Comparison of ENCODE assay signal across 10 cellular contexts in genomic region chr3:192812736-192813383, GRCh38.
DNase-seq lines count a peak whose midpoint lies in the region; ATAC-seq and TF ChIP-seq lines count a peak whose summit lies in the region.
"Had no signal": no experiment of that assay in that cellular context is flagged by ENCODE, and none has a peak within 500 bp of the region (broad histone marks: within the 10 kb centered on the region; RNA-seq: fewer than 3 reads in every experiment).

No MANE protein-coding gene starts in this region.

- H3K4me3 ChIP-seq in Loucy (ENCODE audit: low read length, poor library complexity, severe bottlenecking) (no peak overlapping the region), gastrocnemius medialis (no peak overlapping the region)

- H3K79me2 ChIP-seq in Loucy (ENCODE audit: insufficient read depth, low read length) = no peaks in the 10 kb centered on the region

- TF ChIP-seq CTCF in Loucy (conservative IDR thresholded peaks at IDR 0.05; ENCODE audit: low read length) = peak; percentile 62
- peak; percentile 31 to 62 (median 54) for TF ChIP-seq CTCF in gastrocnemius medialis (IDR thresholded peaks at IDR 0.05 in 4 of 5, conservative IDR thresholded peaks at IDR 0.05 in 1 of 5)

- DNase-seq in EH (ENCODE audit: low read depth) = peak; percentile 70
- peak; percentile 82 for DNase-seq in SK-MEL-5 (ENCODE audit: low read depth, low spot score)
- DNase-seq in globus pallidus (ENCODE audit: low spot score) = peak; percentile 71
- no peak for DNase-seq in gastrocnemius medialis
- no peak for DNase-seq in effector memory CD8-positive, alpha-beta T cell
- DNase-seq in KG1 (lab: John Stamatoyannopoulos, UW) = no peak
- DNase-seq in 8988T = no peak
- DNase-seq: naive B cell had no signal

- TF ChIP-seq POLR2A in gastrocnemius medialis (IDR thresholded peaks at IDR 0.05) = no peak

- H3K27ac ChIP-seq in gastrocnemius medialis = no peak overlapping the region

- ATAC-seq in gastrocnemius medialis = peak in 1 of 2 donors; percentile 70
- no peak for ATAC-seq in effector memory CD8-positive, alpha-beta T cell (replicated peaks)
- ATAC-seq: T-cell had no signal

- H3K9ac ChIP-seq in Loucy (ENCODE audit: low read depth, low read length, poor library complexity, severe bottlenecking) = no peak overlapping the region

- no peak overlapping the region for H3K4me3 Mint-ChIP-seq in effector memory CD8-positive, alpha-beta T cell
- H3K4me3 Mint-ChIP-seq: naive B cell, T-cell had no signal

- no peaks in the 10 kb centered on the region for H3K27me3 Mint-ChIP-seq in effector memory CD8-positive, alpha-beta T cell
- H3K27me3 Mint-ChIP-seq: T-cell had no signal

- intact Hi-C loops in gastrocnemius medialis (cut with DNase I; ENCODE audit: low total_unique reads) = no loop called here

- no peaks in the 10 kb centered on the region for H3F3A ChIP-seq in Loucy (ENCODE audit: low read depth)

- H3K36me3 ChIP-seq in Loucy (ENCODE audit: insufficient read depth, low read length) (no peaks in the 10 kb centered on the region), gastrocnemius medialis (no peaks in the 10 kb centered on the region)

- H3K4me1 ChIP-seq in Loucy (ENCODE audit: insufficient read depth, low read length, poor library complexity, severe bottlenecking) (no peaks in the 10 kb centered on the region), gastrocnemius medialis (peaks cover 0 to 2% of the 10 kb centered on the region in 2 donors)

- no peaks in the 10 kb centered on the region for H3K9me2 ChIP-seq in Loucy (replicated peaks; ENCODE audit: low read depth, low read length)

- no peak overlapping the region for H3K4me2 ChIP-seq in Loucy (ENCODE audit: low read depth, low read length, poor library complexity, severe bottlenecking)

- H3K27me3 ChIP-seq in Loucy (ENCODE audit: insufficient read depth, low read length, poor library complexity, severe bottlenecking) (no peaks in the 10 kb centered on the region), gastrocnemius medialis (no peaks in the 10 kb centered on the region)

- no peaks in the 10 kb centered on the region for H4K20me1 ChIP-seq in Loucy (ENCODE audit: insufficient read depth, low read length, poor library complexity, severe bottlenecking)

- H2AFZ ChIP-seq in Loucy (ENCODE audit: low read length) = no peak overlapping the region

- peaks cover 2% of the 10 kb centered on the region for H3K36me3 Mint-ChIP-seq in effector memory CD8-positive, alpha-beta T cell (ENCODE audit: insufficient read depth)
- H3K36me3 Mint-ChIP-seq: naive B cell, T-cell had no signal

- H3K4me1 Mint-ChIP-seq in effector memory CD8-positive, alpha-beta T cell (ENCODE audit: low read depth in 2 of 2) = peaks cover 0 to 5% of the 10 kb centered on the region in 2 donors
- H3K4me1 Mint-ChIP-seq: naive B cell had no signal

- H3K27ac Mint-ChIP-seq in effector memory CD8-positive, alpha-beta T cell = no peak overlapping the region
- H3K27ac Mint-ChIP-seq: naive B cell, T-cell had no signal

- H3K9me3 Mint-ChIP-seq in effector memory CD8-positive, alpha-beta T cell = no peaks in the 10 kb centered on the region
- H3K9me3 Mint-ChIP-seq: T-cell had no signal

- no peaks in the 10 kb centered on the region for H3K9me3 ChIP-seq in Loucy (ENCODE audit: insufficient read depth, low read depth, low read length)
- no peaks in the 10 kb centered on the region for H3K9me3 ChIP-seq in gastrocnemius medialis

- in situ Hi-C loops in SK-MEL-5 (cut with HindIII; ENCODE audit: low pct_unique_long_range_greater_than_20kb, low sequenced_read_pairs) (loop anchor here (25.0 kb wide), 1 partner anchor 749 kb away; the partner anchor contains the start of gene ATP13A4), gastrocnemius medialis (cut with MboI; ENCODE audit: low sequenced_read_pairs in 4 of 4) (loop anchor here (5.0 to 10.0 kb wide), 4 partner anchors 229 to 762 kb away; no protein-coding TSS in a partner anchor)

Comparison
In these comparisons a context has a peak if more than half of its experiments do, and no peak if none do; other contexts are left out.
1. DNase-seq: peak in EH (single experiment), SK-MEL-5 (single experiment) and globus pallidus (single experiment); none in gastrocnemius medialis (0 of 2), effector memory CD8-positive, alpha-beta T cell (0 of 3), KG1 (single experiment) and 8988T (single experiment).